ENCODE assay signal across 1 cellular context in the genomic region with DNA sequence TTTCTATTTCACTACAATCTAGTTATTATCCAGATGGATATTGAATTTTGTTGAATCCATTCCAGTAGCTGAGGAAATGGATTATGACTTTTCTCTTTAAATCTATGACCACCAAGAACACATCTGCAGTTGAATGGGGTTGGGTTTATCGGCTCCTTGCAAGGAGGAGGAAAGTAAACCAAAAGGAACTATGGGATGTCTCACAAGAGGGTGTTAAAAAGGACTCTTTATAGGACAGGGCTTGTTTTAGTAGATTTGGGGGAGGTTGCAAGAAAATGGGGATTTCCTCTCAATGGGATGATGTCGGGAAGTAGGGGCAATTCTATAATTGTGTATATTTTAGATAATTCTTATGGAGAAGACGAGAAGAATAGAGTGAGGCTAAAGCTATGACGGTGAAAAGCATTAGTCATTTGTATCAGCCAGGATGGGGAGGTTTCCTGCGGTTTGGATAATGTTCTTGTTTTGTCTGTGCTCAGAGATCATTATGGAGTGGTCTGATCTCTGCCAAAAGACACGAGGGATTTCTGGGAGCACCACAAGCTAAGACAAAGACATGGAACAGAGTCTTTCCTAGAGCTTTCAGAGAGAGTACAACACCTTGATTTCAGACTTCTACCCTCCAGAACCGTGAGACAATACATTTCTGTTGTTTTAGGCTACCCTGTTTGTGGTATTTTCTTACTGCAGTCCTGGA.
TF ChIP-seq lines count a peak whose summit lies in the region.

No MANE protein-coding gene starts in this region.

TF ChIP-seq in K562, 482 proteins besides CTCF, POLR2A, EP300 and RAD21 (continued from another document and continues in another):
- TF ChIP-seq, protein P1, sequence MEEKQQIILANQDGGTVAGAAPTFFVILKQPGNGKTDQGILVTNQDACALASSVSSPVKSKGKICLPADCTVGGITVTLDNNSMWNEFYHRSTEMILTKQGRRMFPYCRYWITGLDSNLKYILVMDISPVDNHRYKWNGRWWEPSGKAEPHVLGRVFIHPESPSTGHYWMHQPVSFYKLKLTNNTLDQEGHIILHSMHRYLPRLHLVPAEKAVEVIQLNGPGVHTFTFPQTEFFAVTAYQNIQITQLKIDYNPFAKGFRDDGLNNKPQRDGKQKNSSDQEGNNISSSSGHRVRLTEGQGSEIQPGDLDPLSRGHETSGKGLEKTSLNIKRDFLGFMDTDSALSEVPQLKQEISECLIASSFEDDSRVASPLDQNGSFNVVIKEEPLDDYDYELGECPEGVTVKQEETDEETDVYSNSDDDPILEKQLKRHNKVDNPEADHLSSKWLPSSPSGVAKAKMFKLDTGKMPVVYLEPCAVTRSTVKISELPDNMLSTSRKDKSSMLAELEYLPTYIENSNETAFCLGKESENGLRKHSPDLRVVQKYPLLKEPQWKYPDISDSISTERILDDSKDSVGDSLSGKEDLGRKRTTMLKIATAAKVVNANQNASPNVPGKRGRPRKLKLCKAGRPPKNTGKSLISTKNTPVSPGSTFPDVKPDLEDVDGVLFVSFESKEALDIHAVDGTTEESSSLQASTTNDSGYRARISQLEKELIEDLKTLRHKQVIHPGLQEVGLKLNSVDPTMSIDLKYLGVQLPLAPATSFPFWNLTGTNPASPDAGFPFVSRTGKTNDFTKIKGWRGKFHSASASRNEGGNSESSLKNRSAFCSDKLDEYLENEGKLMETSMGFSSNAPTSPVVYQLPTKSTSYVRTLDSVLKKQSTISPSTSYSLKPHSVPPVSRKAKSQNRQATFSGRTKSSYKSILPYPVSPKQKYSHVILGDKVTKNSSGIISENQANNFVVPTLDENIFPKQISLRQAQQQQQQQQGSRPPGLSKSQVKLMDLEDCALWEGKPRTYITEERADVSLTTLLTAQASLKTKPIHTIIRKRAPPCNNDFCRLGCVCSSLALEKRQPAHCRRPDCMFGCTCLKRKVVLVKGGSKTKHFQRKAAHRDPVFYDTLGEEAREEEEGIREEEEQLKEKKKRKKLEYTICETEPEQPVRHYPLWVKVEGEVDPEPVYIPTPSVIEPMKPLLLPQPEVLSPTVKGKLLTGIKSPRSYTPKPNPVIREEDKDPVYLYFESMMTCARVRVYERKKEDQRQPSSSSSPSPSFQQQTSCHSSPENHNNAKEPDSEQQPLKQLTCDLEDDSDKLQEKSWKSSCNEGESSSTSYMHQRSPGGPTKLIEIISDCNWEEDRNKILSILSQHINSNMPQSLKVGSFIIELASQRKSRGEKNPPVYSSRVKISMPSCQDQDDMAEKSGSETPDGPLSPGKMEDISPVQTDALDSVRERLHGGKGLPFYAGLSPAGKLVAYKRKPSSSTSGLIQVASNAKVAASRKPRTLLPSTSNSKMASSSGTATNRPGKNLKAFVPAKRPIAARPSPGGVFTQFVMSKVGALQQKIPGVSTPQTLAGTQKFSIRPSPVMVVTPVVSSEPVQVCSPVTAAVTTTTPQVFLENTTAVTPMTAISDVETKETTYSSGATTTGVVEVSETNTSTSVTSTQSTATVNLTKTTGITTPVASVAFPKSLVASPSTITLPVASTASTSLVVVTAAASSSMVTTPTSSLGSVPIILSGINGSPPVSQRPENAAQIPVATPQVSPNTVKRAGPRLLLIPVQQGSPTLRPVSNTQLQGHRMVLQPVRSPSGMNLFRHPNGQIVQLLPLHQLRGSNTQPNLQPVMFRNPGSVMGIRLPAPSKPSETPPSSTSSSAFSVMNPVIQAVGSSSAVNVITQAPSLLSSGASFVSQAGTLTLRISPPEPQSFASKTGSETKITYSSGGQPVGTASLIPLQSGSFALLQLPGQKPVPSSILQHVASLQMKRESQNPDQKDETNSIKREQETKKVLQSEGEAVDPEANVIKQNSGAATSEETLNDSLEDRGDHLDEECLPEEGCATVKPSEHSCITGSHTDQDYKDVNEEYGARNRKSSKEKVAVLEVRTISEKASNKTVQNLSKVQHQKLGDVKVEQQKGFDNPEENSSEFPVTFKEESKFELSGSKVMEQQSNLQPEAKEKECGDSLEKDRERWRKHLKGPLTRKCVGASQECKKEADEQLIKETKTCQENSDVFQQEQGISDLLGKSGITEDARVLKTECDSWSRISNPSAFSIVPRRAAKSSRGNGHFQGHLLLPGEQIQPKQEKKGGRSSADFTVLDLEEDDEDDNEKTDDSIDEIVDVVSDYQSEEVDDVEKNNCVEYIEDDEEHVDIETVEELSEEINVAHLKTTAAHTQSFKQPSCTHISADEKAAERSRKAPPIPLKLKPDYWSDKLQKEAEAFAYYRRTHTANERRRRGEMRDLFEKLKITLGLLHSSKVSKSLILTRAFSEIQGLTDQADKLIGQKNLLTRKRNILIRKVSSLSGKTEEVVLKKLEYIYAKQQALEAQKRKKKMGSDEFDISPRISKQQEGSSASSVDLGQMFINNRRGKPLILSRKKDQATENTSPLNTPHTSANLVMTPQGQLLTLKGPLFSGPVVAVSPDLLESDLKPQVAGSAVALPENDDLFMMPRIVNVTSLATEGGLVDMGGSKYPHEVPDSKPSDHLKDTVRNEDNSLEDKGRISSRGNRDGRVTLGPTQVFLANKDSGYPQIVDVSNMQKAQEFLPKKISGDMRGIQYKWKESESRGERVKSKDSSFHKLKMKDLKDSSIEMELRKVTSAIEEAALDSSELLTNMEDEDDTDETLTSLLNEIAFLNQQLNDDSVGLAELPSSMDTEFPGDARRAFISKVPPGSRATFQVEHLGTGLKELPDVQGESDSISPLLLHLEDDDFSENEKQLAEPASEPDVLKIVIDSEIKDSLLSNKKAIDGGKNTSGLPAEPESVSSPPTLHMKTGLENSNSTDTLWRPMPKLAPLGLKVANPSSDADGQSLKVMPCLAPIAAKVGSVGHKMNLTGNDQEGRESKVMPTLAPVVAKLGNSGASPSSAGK (IDR thresholded peaks at IDR 0.05) = peak; percentile 70; the same call in 1 of the 2 replicates
- TF ChIP-seq RNF219 (CRISPR knock-in tag; IDR thresholded peaks at IDR 0.05) (no peak), XRCC4 (IDR thresholded peaks at IDR 0.05; ENCODE audit: extremely low read depth, insufficient read depth, insufficient read length) (no peak), BCOR (IDR thresholded peaks at IDR 0.05) (no peak), ZNF512 (tag; IDR thresholded peaks at IDR 0.05) (no peak), ZNF707 (CRISPR knock-in tag; conservative IDR thresholded peaks at IDR 0.05) (no peak), SRSF3 (IDR thresholded peaks at IDR 0.05; ENCODE audit: insufficient read depth, low read length) (no peak), THAP7 (CRISPR knock-in tag; IDR thresholded peaks at IDR 0.05) (no peak), ZNF583 (CRISPR knock-in tag; IDR thresholded peaks at IDR 0.05) (no peak), HDAC6 (IDR thresholded peaks at IDR 0.05; ENCODE audit: low read depth, low read length) (no peak), RNF2 (IDR thresholded peaks at IDR 0.05) (no peak), ZFP1 (CRISPR knock-in tag; IDR thresholded peaks at IDR 0.05) (no peak; the same call in 1 of the 2 replicates), CREB5 (CRISPR knock-in tag; IDR thresholded peaks at IDR 0.05) (0 out of 2 replicates have a peak, but pooled peaks have one; percentile 33), SMARCA4 (IDR thresholded peaks at IDR 0.05) (peak; percentile 94), CGGBP1 (CRISPR knock-in tag; IDR thresholded peaks at IDR 0.05) (no peak), ZNF589 (CRISPR knock-in tag; IDR thresholded peaks at IDR 0.05; ENCODE audit: low read depth) (peak; percentile 65; the same call in 1 of the 2 replicates), ELF2 (CRISPR knock-in tag; IDR thresholded peaks at IDR 0.05) (peak; percentile 53; the same call in 1 of the 2 replicates), MLX (CRISPR knock-in tag; conservative IDR thresholded peaks at IDR 0.05) (no peak), RBBP5 (IDR thresholded peaks at IDR 0.05; ENCODE audit: borderline replicate concordance, insufficient read depth, low read length, poor library complexity, severe bottlenecking) (peak; percentile 58), SRSF7 (optimal IDR thresholded peaks at IDR 0.05; ENCODE audit: low read depth, low read length) (no peak), ARID3A (IDR thresholded peaks at IDR 0.05; ENCODE audit: borderline replicate concordance, low read depth, low read length) (no peak), KLF13 (tag; IDR thresholded peaks at IDR 0.05; ENCODE audit: borderline replicate concordance, low read depth) (no peak), ZNF23 (CRISPR knock-in tag; IDR thresholded peaks at IDR 0.05) (no peak), MEF2A (IDR thresholded peaks at IDR 0.05; ENCODE audit: control insufficient read depth, low read depth, low read length) (peak; percentile 54; the same call in 1 of the 2 replicates), KAT2B (IDR thresholded peaks at IDR 0.05; ENCODE audit: low read depth, low read length) (no peak), ASH1L (IDR thresholded peaks at IDR 0.05; ENCODE audit: borderline replicate concordance, low read depth, partially characterized antibody) (no peak), SPI1 (IDR thresholded peaks at IDR 0.05; ENCODE audit: borderline replicate concordance, low read depth, low read length) (no peak), CCNT2 (IDR thresholded peaks at IDR 0.05; ENCODE audit: borderline replicate concordance, extremely low read depth, insufficient read length, low read depth, low read length) (peak; percentile 52), PKNOX1 (IDR thresholded peaks at IDR 0.05) (peak; percentile 55), HNRNPLL (IDR thresholded peaks at IDR 0.05; ENCODE audit: low read depth, low read length, poor library complexity, severe bottlenecking) (no peak), CXXC5 (CRISPR knock-in tag; IDR thresholded peaks at IDR 0.05) (peak; percentile 56; the same call in 1 of the 2 replicates), CBFA2T3 (IDR thresholded peaks at IDR 0.05) (peak; percentile 89)
